1 cellular context compared by ENCODE assay signal in genomic region chr5:61308699-61309098, GRCh38.
TF ChIP-seq lines count a peak whose summit lies in the region.

No MANE protein-coding gene starts in this region.

TF ChIP-seq in IMR-90, 13 proteins besides CTCF, POLR2A, EP300 and RAD21:
- no peak for TF ChIP-seq RCOR1 (IDR thresholded peaks at IDR 0.05; ENCODE audit: insufficient replicate concordance, low read length)
- TF ChIP-seq BHLHE40 (IDR thresholded peaks at IDR 0.05; ENCODE audit: low read depth, low read length), result no peak
- no peak for TF ChIP-seq USF2 (IDR thresholded peaks at IDR 0.05; ENCODE audit: low read depth, low read length)
- TF ChIP-seq FOS (IDR thresholded peaks at IDR 0.05; ENCODE audit: low read depth, low read length), result no peak
- TF ChIP-seq ELK1 (IDR thresholded peaks at IDR 0.05; ENCODE audit: borderline replicate concordance, low read depth, low read length), result no peak
- TF ChIP-seq NFE2L2 (IDR thresholded peaks at IDR 0.05; ENCODE audit: low read depth, low read length), result no peak
- TF ChIP-seq MAFK (IDR thresholded peaks at IDR 0.05; ENCODE audit: low read depth, low read length), result no peak
- no peak for TF ChIP-seq CHD1 (IDR thresholded peaks at IDR 0.05; ENCODE audit: low read depth, low read length)
- TF ChIP-seq RFX5 (IDR thresholded peaks at IDR 0.05; ENCODE audit: low read depth, low read length), result no peak
- TF ChIP-seq MAZ (IDR thresholded peaks at IDR 0.05; ENCODE audit: borderline replicate concordance, low read depth, low read length), result no peak
